Comparison of ENCODE assay signal across 18 cellular contexts in the genomic region with DNA sequence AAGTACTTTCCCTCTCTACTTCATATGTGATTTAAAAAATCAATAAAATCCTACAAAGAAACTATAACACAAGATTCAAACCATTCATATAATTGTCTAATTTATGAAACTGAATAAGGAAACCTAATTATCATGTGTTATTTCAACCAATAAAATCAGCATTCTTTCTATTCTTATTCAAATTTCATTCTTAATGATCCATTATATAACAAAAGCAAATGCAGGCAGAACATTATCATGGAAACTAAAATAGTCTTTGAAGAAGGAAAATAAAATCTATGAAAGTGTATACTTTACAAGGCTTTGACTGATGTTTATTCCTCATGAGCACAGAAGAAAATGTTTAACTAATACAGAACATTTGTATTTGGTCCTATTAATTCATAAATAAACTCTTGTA. TPM values are rescaled to one million over a fixed set of nuclear protein-coding genes. Genes with fewer than 3 reads are reported as not detected.
DNase-seq lines count a peak whose midpoint lies in the region; ATAC-seq, FAIRE-seq and TF ChIP-seq lines count a peak whose summit lies in the region.
"Had no signal": no experiment of that assay in that cellular context is flagged by ENCODE, and none has a peak within 500 bp of the region (broad histone marks: within the 10 kb centered on the region; RNA-seq: fewer than 3 reads in every experiment).

No MANE protein-coding gene starts in this region.

- intact Hi-C loops in natural killer cell (cut with micrococcal nuclease): no loop called here
- intact Hi-C loops in activated CD8-positive, alpha-beta T cell treated with anti-CD3 and anti-CD28 coated beads for 36 hours (cut with micrococcal nuclease): no loop called here

- DNase-seq in natural killer cell (no peak), T-cell (no peak), A172 (ENCODE audit: low spot score) (no peak), activated gamma-delta T cell treated with Interleukin-2 at 50 U/mL for 16 hours (no peak)
- DNase-seq in natural killer cell treated with Interleukin-12 subunit alpha and Interleukin-12 subunit beta and Interleukin-15 and Interleukin-18, amount 100 ng/mL, for 72 hours (ENCODE audit: low spot score): no peak
- no peak for DNase-seq in activated CD8-positive, alpha-beta T cell treated with anti-CD3 and anti-CD28 coated beads for 36 hours
- DNase-seq: BE2C; CD8-positive, alpha-beta T cell; COR-L47; DMS153; DND-41; GF-D8 had no signal

- FAIRE-seq in islet of Langerhans (lab: Jason Lieb, UNC): peak; percentile 51
- FAIRE-seq: A549, D721Med, H54, HepG2 had no signal

- POLR2A ChIA-PET in T-cell (lab: Charles Lee): interaction anchor here in 1 of 2 donors (0.7 kb wide), 1 partner anchor 140 kb away, joined by 3 read pairs; no protein-coding TSS in a partner anchor
- POLR2A ChIA-PET in activated CD8-positive, alpha-beta T cell treated with anti-CD3 and anti-CD28 coated beads for 36 hours (lab: Charles Lee): interaction anchor here (1.2 kb wide), 1 partner anchor 46 kb away, joined by 3 read pairs; no protein-coding TSS in a partner anchor

- peak overlapping the region; percentile 3 to 80 for H3K27ac Mint-ChIP-seq in natural killer cell
- peak overlapping the region in 1 of 2 donors; percentile 79 for H3K27ac Mint-ChIP-seq in natural killer cell treated with Interleukin-12 subunit alpha and Interleukin-12 subunit beta and Interleukin-15 and Interleukin-18, amount 100 ng/mL, for 72 hours
- peak overlapping the region; percentile 17 to 64 for H3K27ac Mint-ChIP-seq in T-cell
- H3K27ac Mint-ChIP-seq in activated CD8-positive, alpha-beta T cell treated with anti-CD3 and anti-CD28 coated beads for 36 hours: no peak overlapping the region
- H3K27ac Mint-ChIP-seq: CD8-positive, alpha-beta T cell had no signal

- H3K9me3 Mint-ChIP-seq in natural killer cell (no peaks in the 10 kb centered on the region), T-cell (no peaks in the 10 kb centered on the region)
- H3K9me3 Mint-ChIP-seq in natural killer cell treated with Interleukin-12 subunit alpha and Interleukin-12 subunit beta and Interleukin-15 and Interleukin-18, amount 100 ng/mL, for 72 hours: no peaks in the 10 kb centered on the region
- H3K9me3 Mint-ChIP-seq in activated CD8-positive, alpha-beta T cell treated with anti-CD3 and anti-CD28 coated beads for 36 hours: peaks cover 4% of the 10 kb centered on the region
- H3K9me3 Mint-ChIP-seq: CD8-positive, alpha-beta T cell had no signal

- H3K27me3 Mint-ChIP-seq in natural killer cell (ENCODE audit: low read depth in 2 of 2) (no peaks in the 10 kb centered on the region), T-cell (no peaks in the 10 kb centered on the region)
- H3K27me3 Mint-ChIP-seq in natural killer cell treated with Interleukin-12 subunit alpha and Interleukin-12 subunit beta and Interleukin-15 and Interleukin-18, amount 100 ng/mL, for 72 hours: no peaks in the 10 kb centered on the region
- no peaks in the 10 kb centered on the region for H3K27me3 Mint-ChIP-seq in activated CD8-positive, alpha-beta T cell treated with anti-CD3 and anti-CD28 coated beads for 36 hours

- ATAC-seq in natural killer cell (no peak), T-cell (replicated peaks in 1 of 4) (no peak)
- ATAC-seq in natural killer cell treated with Interleukin-12 subunit alpha and Interleukin-12 subunit beta and Interleukin-15 and Interleukin-18, amount 100 ng/mL, for 72 hours: no peak
- ATAC-seq in activated CD8-positive, alpha-beta T cell treated with anti-CD3 and anti-CD28 coated beads for 36 hours: no peak
- ATAC-seq: A549; CD8-positive, alpha-beta T cell; HCT116; HepG2 had no signal

- H3K4me1 Mint-ChIP-seq in natural killer cell: peaks cover 41 to 49% of the 10 kb centered on the region in 2 donors
- H3K4me1 Mint-ChIP-seq in natural killer cell treated with Interleukin-12 subunit alpha and Interleukin-12 subunit beta and Interleukin-15 and Interleukin-18, amount 100 ng/mL, for 72 hours (ENCODE audit: low read depth in 2 of 2): peaks cover 17% of the 10 kb centered on the region in 2 donors
- peaks cover 35 to 49% (median 46%) of the 10 kb centered on the region in 3 donors for H3K4me1 Mint-ChIP-seq in T-cell
- H3K4me1 Mint-ChIP-seq in activated CD8-positive, alpha-beta T cell treated with anti-CD3 and anti-CD28 coated beads for 36 hours (ENCODE audit: low read depth): peaks cover 36% of the 10 kb centered on the region

- CTCF ChIA-PET in T-cell (lab: Charles Lee): no interaction called here
- CTCF ChIA-PET in activated CD8-positive, alpha-beta T cell treated with anti-CD3 and anti-CD28 coated beads for 36 hours (lab: Charles Lee): no interaction called here

- no peak for TF ChIP-seq CTCF in natural killer cell (IDR thresholded peaks at IDR 0.05)
- TF ChIP-seq CTCF in activated CD8-positive, alpha-beta T cell treated with anti-CD3 and anti-CD28 coated beads for 36 hours (IDR thresholded peaks at IDR 0.05): no peak

- H3K36me3 Mint-ChIP-seq in natural killer cell (no peaks in the 10 kb centered on the region), T-cell (peaks cover 77% of the 10 kb centered on the region)
- peaks cover 8% of the 10 kb centered on the region for H3K36me3 Mint-ChIP-seq in natural killer cell treated with Interleukin-12 subunit alpha and Interleukin-12 subunit beta and Interleukin-15 and Interleukin-18, amount 100 ng/mL, for 72 hours
- H3K36me3 Mint-ChIP-seq in activated CD8-positive, alpha-beta T cell treated with anti-CD3 and anti-CD28 coated beads for 36 hours (ENCODE audit: low read depth): peaks cover 57% of the 10 kb centered on the region

- H3K4me3 Mint-ChIP-seq in natural killer cell: no peak overlapping the region
- H3K4me3 Mint-ChIP-seq in natural killer cell treated with Interleukin-12 subunit alpha and Interleukin-12 subunit beta and Interleukin-15 and Interleukin-18, amount 100 ng/mL, for 72 hours: no peak overlapping the region
- no peak overlapping the region for H3K4me3 Mint-ChIP-seq in T-cell
- no peak overlapping the region for H3K4me3 Mint-ChIP-seq in activated CD8-positive, alpha-beta T cell treated with anti-CD3 and anti-CD28 coated beads for 36 hours
- H3K4me3 Mint-ChIP-seq: CD8-positive, alpha-beta T cell had no signal

RNA-seq across cellular contexts. Expression of gene CNOT6L, which starts 47.6 kb away (rescaled TPM):
- total RNA-seq in natural killer cell: 100 to 1,000 TPM; 172 to 237 (median 193) TPM
- 100 to 1,000 TPM in 1 of 2 donors, 10 to 100 TPM in 1; 90.2 to 130 TPM for total RNA-seq in natural killer cell treated with Interleukin-12 subunit alpha and Interleukin-12 subunit beta and Interleukin-15 and Interleukin-18, amount 100 ng/mL, for 72 hours
- total RNA-seq in T-cell: 100 to 1,000 TPM; 159 to 207 (median 170) TPM
- total RNA-seq in activated CD8-positive, alpha-beta T cell treated with anti-CD3 and anti-CD28 coated beads for 36 hours: 100 to 1,000 TPM; 109 to 118 TPM
- 4.6 and 4.7 TPM in 2 replicates for total RNA-seq in A172 (2014; rRNA removed; shearing (Covaris generic))

Comparison
In these comparisons a context has a peak if more than half of its experiments do, and no peak if none do; other contexts are left out.
1. RNA of gene CNOT6L, which starts 47.6 kb away (total RNA-seq): 172 to 237 TPM in natural killer cell, 159 to 207 TPM in T-cell, 90.2 to 130 TPM in natural killer cell treated with Interleukin-12 subunit alpha and Interleukin-12 subunit beta and Interleukin-15 and Interleukin-18, amount 100 ng/mL, for 72 hours and 109 to 118 TPM in activated CD8-positive, alpha-beta T cell treated with anti-CD3 and anti-CD28 coated beads for 36 hours; 4.6 to 4.7 TPM in A172; every median in the first group is over 10 times any median in the second.